Comparison of ENCODE assay signal across 26 cellular contexts in the genomic region with DNA sequence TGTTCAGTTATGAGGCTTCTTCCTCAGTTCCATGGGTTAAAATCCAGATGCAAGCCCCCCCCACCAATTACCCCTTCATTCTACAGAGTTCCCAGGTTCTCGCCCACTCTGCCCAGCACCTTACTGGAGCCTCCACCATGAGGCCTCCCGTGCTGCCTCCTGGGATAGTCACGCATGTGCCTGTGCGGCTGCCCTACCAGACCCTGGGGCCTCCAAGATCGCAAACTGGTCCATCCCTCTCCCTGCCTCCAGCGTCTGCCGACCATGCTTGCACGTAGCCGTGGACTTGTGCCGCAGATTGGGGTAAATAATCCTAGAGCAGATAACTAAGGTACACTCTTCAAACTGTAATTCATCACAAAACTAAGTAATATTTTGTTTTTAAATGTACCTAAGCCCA.
"Had no signal": no experiment of that assay in that cellular context is flagged by ENCODE, and none has a peak within 500 bp of the region (broad histone marks: within the 10 kb centered on the region; RNA-seq: fewer than 3 reads in every experiment).

No MANE protein-coding gene starts in this region.

- H3K4me1 Mint-ChIP-seq: immature natural killer cell; naive thymus-derived CD4-positive, alpha-beta T cell; stimulated activated naive B cell treated with anti-CD40 and anti-IgM and Interleukin-4, amounts not matched to agents 10 μg/mL and 1 μg/mL and 100 μg/mL, for 72 hours had no signal

- H3K27ac ChIP-seq: heart left ventricle, left ventricle myocardium inferior, pancreas, psoas muscle, right lobe of liver, stomach, testis, thyroid gland, transverse colon, upper lobe of left lung had no signal

- H3K27me3 Mint-ChIP-seq: naive thymus-derived CD4-positive, alpha-beta T cell; natural killer cell treated with Interleukin-12 subunit alpha and Interleukin-12 subunit beta and Interleukin-15 and Interleukin-18, amount 100 ng/mL, for 72 hours had no signal

- H3K4me3 Mint-ChIP-seq: immature natural killer cell; natural killer cell treated with Interleukin-12 subunit alpha and Interleukin-12 subunit beta and Interleukin-15 and Interleukin-18, amount 100 ng/mL, for 72 hours; stimulated activated naive B cell treated with anti-CD40 and anti-IgM and Interleukin-4, amounts not matched to agents 10 μg/mL and 1 μg/mL and 100 μg/mL, for 72 hours had no signal

- DNase-seq: hypothalamus; immature natural killer cell; left ventricle myocardium inferior; mesendoderm; midbrain; mucosa of descending colon; naive thymus-derived CD4-positive, alpha-beta T cell; nucleus accumbens; pancreas; stimulated activated CD4-positive, alpha-beta T cell treated with anti-CD3 and anti-CD28 coated beads, Interleukin-12 subunit alpha, Interleukin-12 subunit beta, amount 100 ng/mL, for 4 hours; stimulated activated CD4-positive, alpha-beta T cell treated with anti-CD3 and anti-CD28 coated beads, Interleukin-15, amount 100 ng/mL, for 24 hours; stimulated activated CD4-positive, alpha-beta T cell treated with anti-CD3 and anti-CD28 coated beads, Interleukin-2, amount 100 ng/mL, for 24 hours; stimulated activated CD4-positive, alpha-beta T cell treated with anti-CD3 and anti-CD28 coated beads, Interleukin-4, amount 100 ng/mL, for 1 hour; stimulated activated naive B cell treated with anti-CD40 and anti-IgM and Interleukin-4, amounts not matched to agents 10 μg/mL and 1 μg/mL and 100 μg/mL, for 72 hours; stimulated activated naive CD8-positive, alpha-beta T cell treated with anti-CD3 and anti-CD28 coated beads, Interleukin-15, Interleukin-2, amounts not matched to agents 100 U/mL and 50 U/mL, for 24 hours; stomach; testis; thyroid gland; transverse colon had no signal

- H3K4me1 ChIP-seq: heart left ventricle, left ventricle myocardium inferior, pancreas, psoas muscle, right lobe of liver, stomach, testis, thyroid gland, transverse colon, upper lobe of left lung had no signal

- H3K27me3 ChIP-seq: pancreas, right lobe of liver, testis, thyroid gland, transverse colon, upper lobe of left lung had no signal

- H3K4me3 ChIP-seq: heart left ventricle, left ventricle myocardium inferior, lung, mucosa of descending colon, pancreas, psoas muscle, right lobe of liver, smooth muscle cell, stomach, testis, thyroid gland, transverse colon, upper lobe of left lung had no signal

- H3K9me3 ChIP-seq: psoas muscle, right lobe of liver, testis, thyroid gland had no signal

- H3K27ac Mint-ChIP-seq: immature natural killer cell; naive thymus-derived CD4-positive, alpha-beta T cell; natural killer cell treated with Interleukin-12 subunit alpha and Interleukin-12 subunit beta and Interleukin-15 and Interleukin-18, amount 100 ng/mL, for 72 hours; stimulated activated naive B cell treated with anti-CD40 and anti-IgM and Interleukin-4, amounts not matched to agents 10 μg/mL and 1 μg/mL and 100 μg/mL, for 72 hours had no signal

- ATAC-seq: heart left ventricle; mucosa of descending colon; naive thymus-derived CD4-positive, alpha-beta T cell; natural killer cell treated with Interleukin-12 subunit alpha and Interleukin-12 subunit beta and Interleukin-15 and Interleukin-18, amount 100 ng/mL, for 72 hours; pancreas; psoas muscle; right lobe of liver; stimulated activated naive B cell treated with anti-CD40 and anti-IgM and Interleukin-4, amounts not matched to agents 10 μg/mL and 1 μg/mL and 100 μg/mL, for 72 hours; stimulated activated naive CD8-positive, alpha-beta T cell treated with anti-CD3 and anti-CD28 coated beads, Interleukin-15, Interleukin-2, amounts not matched to agents 100 U/mL and 50 U/mL, for 24 hours had no signal
